In genomic region chr7:41113663-41114062, GRCh38 we compare ENCODE assay signal across 27 cellular contexts.
"Had no signal": no experiment of that assay in that cellular context is flagged by ENCODE, and none has a peak within 500 bp of the region (broad histone marks: within the 10 kb centered on the region; RNA-seq: fewer than 3 reads in every experiment).

No MANE protein-coding gene starts in this region.

- H3K27me3 Mint-ChIP-seq: activated naive CD8-positive, alpha-beta T cell treated with anti-CD3 and anti-CD28 coated beads, Interleukin-2, amount 10 ng/mL, durations not matched to agents 7 days and 5 days; stimulated activated memory B cell treated with anti-CD40 and anti-IgM and Interleukin-4, amounts not matched to agents 10 μg/mL and 1 μg/mL and 100 μg/mL, for 72 hours had no signal

- H3K4me1 Mint-ChIP-seq: activated naive CD8-positive, alpha-beta T cell treated with anti-CD3 and anti-CD28 coated beads, Interleukin-2, amount 10 ng/mL, durations not matched to agents 7 days and 5 days; stimulated activated memory B cell treated with anti-CD40 and anti-IgM and Interleukin-4, amounts not matched to agents 10 μg/mL and 1 μg/mL and 100 μg/mL, for 72 hours had no signal

- H3K4me3 ChIP-seq: hepatocyte, stomach, suprapubic skin, tibial nerve had no signal

- FAIRE-seq: frontal cortex, small intestine, TTC549 had no signal

- DNase-seq: activated CD4-positive, alpha-beta T cell treated with anti-CD3 and anti-CD28 coated beads, Interleukin-2, amount 50 U/mL, for 4 hours; activated CD8-positive, alpha-beta memory T cell treated with anti-CD3 and anti-CD28 coated beads for 24 hours; activated CD8-positive, alpha-beta memory T cell treated with anti-CD3 and anti-CD28 coated beads, Interleukin-2, amount 50 U/mL, for 4 hours; activated naive CD4-positive, alpha-beta T cell treated with Interleukin-2 at 50 U/mL for 16 hours; activated naive CD8-positive, alpha-beta T cell treated with anti-CD3 and anti-CD28 coated beads, Interleukin-2, amount 10 ng/mL, durations not matched to agents 7 days and 5 days; activated T-cell treated with anti-CD3 and anti-CD28 coated beads, Interleukin-2, amount 50 U/mL, for 4 hours; amniotic stem cell; effector CD4-positive, alpha-beta T cell; glutamatergic neuron; left ventricle myocardium superior; nucleus accumbens; posterior cingulate gyrus; small intestine; stimulated activated CD4-positive, alpha-beta T cell treated with anti-CD3 and anti-CD28 coated beads, Interleukin-15, amount 100 ng/mL, for 24 hours; stomach; T-helper 1 cell had no signal

- H3K4me2 ChIP-seq: hepatocyte had no signal

- H3K36me3 Mint-ChIP-seq: activated naive CD8-positive, alpha-beta T cell treated with anti-CD3 and anti-CD28 coated beads, Interleukin-2, amount 10 ng/mL, durations not matched to agents 7 days and 5 days; stimulated activated memory B cell treated with anti-CD40 and anti-IgM and Interleukin-4, amounts not matched to agents 10 μg/mL and 1 μg/mL and 100 μg/mL, for 72 hours; WTC11 had no signal

- H3K27ac ChIP-seq: hepatocyte, stomach, suprapubic skin, tibial nerve had no signal

- H3K4me1 ChIP-seq: stomach, suprapubic skin, tibial nerve had no signal

- H3K9me3 Mint-ChIP-seq: activated naive CD8-positive, alpha-beta T cell treated with anti-CD3 and anti-CD28 coated beads, Interleukin-2, amount 10 ng/mL, durations not matched to agents 7 days and 5 days; activated T-cell treated with anti-CD3 and anti-CD28 coated beads, Interleukin-2, amount 50 U/mL, for 4 hours; nephron; stimulated activated memory B cell treated with anti-CD40 and anti-IgM and Interleukin-4, amounts not matched to agents 10 μg/mL and 1 μg/mL and 100 μg/mL, for 72 hours; WTC11 had no signal

- H3K27ac Mint-ChIP-seq: activated naive CD8-positive, alpha-beta T cell treated with anti-CD3 and anti-CD28 coated beads, Interleukin-2, amount 10 ng/mL, durations not matched to agents 7 days and 5 days; activated T-helper 2 cell treated with anti-CD3 and anti-CD28 coated beads, Interferon-gamma antibody, Interleukin-2, Interleukin-4, amounts not matched to agents 10 μg/mL and 5 μg/mL and 100 μg/mL, durations not matched to agents 14 hours and 24 hours and 36 hours; stimulated activated memory B cell treated with anti-CD40 and anti-IgM and Interleukin-4, amounts not matched to agents 10 μg/mL and 1 μg/mL and 100 μg/mL, for 72 hours; WTC11 had no signal

- ATAC-seq: activated T-cell treated with anti-CD3 and anti-CD28 coated beads, Interleukin-2, amount 50 U/mL, for 4 hours; esophagus mucosa; left ventricle myocardium superior; sciatic nerve; stimulated activated memory B cell treated with anti-CD40 and anti-IgM and Interleukin-4, amounts not matched to agents 10 μg/mL and 1 μg/mL and 100 μg/mL, for 72 hours; WTC11 had no signal

- H3K9me3 ChIP-seq: stomach, suprapubic skin, tibial nerve had no signal

- H3K4me3 Mint-ChIP-seq: activated naive CD8-positive, alpha-beta T cell treated with anti-CD3 and anti-CD28 coated beads, Interleukin-2, amount 10 ng/mL, durations not matched to agents 7 days and 5 days; activated T-cell treated with anti-CD3 and anti-CD28 coated beads, Interleukin-2, amount 50 U/mL, for 4 hours; nephron; stimulated activated memory B cell treated with anti-CD40 and anti-IgM and Interleukin-4, amounts not matched to agents 10 μg/mL and 1 μg/mL and 100 μg/mL, for 72 hours; WTC11 had no signal
